27 cellular contexts compared by ENCODE assay signal in genomic region chr5:19802686-19803085, GRCh38.
"Had no signal": no experiment of that assay in that cellular context is flagged by ENCODE, and none has a peak within 500 bp of the region (broad histone marks: within the 10 kb centered on the region; RNA-seq: fewer than 3 reads in every experiment).

No MANE protein-coding gene starts in this region.

- H3K36me3 ChIP-seq: ascending aorta, cardiac muscle cell, Peyer's patch had no signal

- H3K9me3 ChIP-seq: ascending aorta had no signal

- H3K27ac ChIP-seq: ascending aorta, cardiac muscle cell, Peyer's patch had no signal

- H3K4me3 ChIP-seq: ascending aorta, cardiac muscle cell, Peyer's patch had no signal

- H3K27me3 ChIP-seq: ascending aorta, cardiac muscle cell, Peyer's patch had no signal

- H3K4me1 ChIP-seq: ascending aorta, Peyer's patch had no signal

- DNase-seq: activated CD4-positive, alpha-beta T cell treated with anti-CD3 and anti-CD28 coated beads, Interleukin-2, amount 10 ng/mL, durations not matched to agents 24 days and 14 days; activated CD4-positive, alpha-beta T cell treated with anti-CD3 and anti-CD28 coated beads, Interleukin-2, amount 50 U/mL, for 4 hours; activated CD8-positive, alpha-beta T cell treated with anti-CD3 and anti-CD28 coated beads for 36 hours; activated effector memory CD4-positive, alpha-beta T cell treated with anti-CD3 and anti-CD28 coated beads, Interleukin-2, amount 50 U/mL, for 16 hours; activated naive CD4-positive, alpha-beta T cell; activated naive CD4-positive, alpha-beta T cell treated with anti-CD3 and anti-CD28 coated beads, Interleukin-2, amount 50 U/mL, for 16 hours; activated naive CD8-positive, alpha-beta T cell treated with anti-CD3 and anti-CD28 coated beads for 36 hours; activated T-cell treated with anti-CD3 and anti-CD28 coated beads, Interleukin-2, amount 50 U/mL, for 1 hour; activated T-cell treated with anti-CD3 and anti-CD28 coated beads, Interleukin-2, amount 50 U/mL, for 72 hours; amygdala; Karpas-422; NCI-H1105; NCI-H1417 treated with DMSO at 0.1 percent for 48 hours; NCI-H187 treated with DMSO at 0.1 percent for 48 hours; NCI-H2081; NCI-H226; NCI-H524 treated with DMSO at 0.1 percent for 48 hours; NK-92 treated with Interleukin-12 subunit alpha and Interleukin-12 subunit beta, amount 100 ng/mL, for 24 hours; PC-3; Peyer's patch; Right ventricle myocardium superior; SW 1271; T-helper 1 cell; T-helper 2 cell; T1000 had no signal
